ENCODE assay signal across 20 cellular contexts in genomic region chr11:11958403-11958802, GRCh38. TPM values are rescaled to one million over a fixed set of nuclear protein-coding genes. Genes with fewer than 3 reads are reported as not detected.
DNase-seq lines count a peak whose midpoint lies in the region; ATAC-seq and TF ChIP-seq lines count a peak whose summit lies in the region.
"Had no signal": no experiment of that assay in that cellular context is flagged by ENCODE, and none has a peak within 500 bp of the region (broad histone marks: within the 10 kb centered on the region; RNA-seq: fewer than 3 reads in every experiment).

No MANE protein-coding gene starts in this region.

- no peaks in the 10 kb centered on the region for H3K9me3 Mint-ChIP-seq in activated CD4-positive, alpha-beta memory T cell treated with anti-CD3 and anti-CD28 coated beads, Interleukin-2, amount 10 ng/mL, durations not matched to agents 7 days and 5 days
- H3K9me3 Mint-ChIP-seq in activated CD4-positive, alpha-beta memory T cell treated with anti-CD3 and anti-CD28 coated beads for 36 hours = no peaks in the 10 kb centered on the region
- H3K9me3 Mint-ChIP-seq in endodermal cell = no peaks in the 10 kb centered on the region
- H3K9me3 Mint-ChIP-seq in stimulated activated naive B cell treated with anti-CD40 and anti-IgM and Interleukin-4, amounts not matched to agents 10 μg/mL and 1 μg/mL and 100 μg/mL, for 72 hours = no peaks in the 10 kb centered on the region
- H3K9me3 Mint-ChIP-seq in CD14-positive monocyte = peaks cover 0 to 9% (median 4%) of the 10 kb centered on the region in 7 donors
- H3K9me3 Mint-ChIP-seq: CD8-positive, alpha-beta T cell had no signal

- DNase-seq in activated CD4-positive, alpha-beta memory T cell treated with anti-CD3 and anti-CD28 coated beads, Interleukin-2, amount 10 ng/mL, durations not matched to agents 7 days and 5 days = no peak
- DNase-seq in activated CD4-positive, alpha-beta memory T cell treated with anti-CD3 and anti-CD28 coated beads for 36 hours = no peak
- DNase-seq in SK-MEL-5 (ENCODE audit: low read depth, low spot score) = peak; percentile 7
- DNase-seq in endodermal cell = no peak
- DNase-seq in stimulated activated naive B cell treated with anti-CD40 and anti-IgM and Interleukin-4, amounts not matched to agents 10 μg/mL and 1 μg/mL and 100 μg/mL, for 72 hours = no peak
- no peak for DNase-seq in CD14-positive monocyte (ENCODE audit: low spot score)
- DNase-seq in SKM-1 treated with dmso at 0.1 percent for 144 hours (lab: John Stamatoyannopoulos, UW; ENCODE audit: unreplicated experiment) = no peak
- DNase-seq in stimulated activated CD4-positive, alpha-beta T cell treated with anti-CD3 and anti-CD28 coated beads, Interleukin-15, amount 100 ng/mL, for 24 hours = no peak
- DNase-seq: BE2C; Calu3; CD8-positive, alpha-beta T cell; DMS53; KG1; NCI-H1105 treated with DMSO at 0.1 percent for 48 hours; NCI-H187; NCI-H345; NCI-H524 treated with DMSO at 0.1 percent for 48 hours; PC-3; RPMI8226 had no signal

- H3K27ac ChIP-seq in endodermal cell (ENCODE audit: low read depth, low read length) = peak overlapping the region; percentile 8

- CTCF ChIA-PET in activated CD4-positive, alpha-beta memory T cell treated with anti-CD3 and anti-CD28 coated beads, Interleukin-2, amount 10 ng/mL, durations not matched to agents 7 days and 5 days (lab: Charles Lee) = interaction anchor here (1.2 to 2.2 kb wide), 2 partner anchors 9 to 11 kb away, joined by 5 to 11 read pairs; no protein-coding TSS in a partner anchor
- CTCF ChIA-PET in activated CD4-positive, alpha-beta memory T cell treated with anti-CD3 and anti-CD28 coated beads for 36 hours (lab: Charles Lee) = interaction anchor here (1.7 to 3.6 kb wide), 2 partner anchors 9 to 109 kb away, joined by 6 to 27 read pairs; no protein-coding TSS in a partner anchor

- WGBS in endodermal cell (ENCODE audit: insufficient coverage in 1 of 2, insufficient read length in 1 of 2), 2 experiments = 85 to 95% methylated on average over 2 to 8 of the region's 8 CpGs

- peaks cover 52% of the 10 kb centered on the region for H3K36me3 ChIP-seq in endodermal cell (ENCODE audit: control insufficient read depth, insufficient read depth, low read length)

- H3K27me3 Mint-ChIP-seq in activated CD4-positive, alpha-beta memory T cell treated with anti-CD3 and anti-CD28 coated beads, Interleukin-2, amount 10 ng/mL, durations not matched to agents 7 days and 5 days = no peaks in the 10 kb centered on the region
- no peaks in the 10 kb centered on the region for H3K27me3 Mint-ChIP-seq in activated CD4-positive, alpha-beta memory T cell treated with anti-CD3 and anti-CD28 coated beads for 36 hours
- H3K27me3 Mint-ChIP-seq in endodermal cell (ENCODE audit: insufficient read depth) (no peaks in the 10 kb centered on the region), CD14-positive monocyte (ENCODE audit: low read depth in 3 of 3) (peaks cover 0 to 2% (median 1%) of the 10 kb centered on the region in 3 donors)
- no peaks in the 10 kb centered on the region for H3K27me3 Mint-ChIP-seq in stimulated activated naive B cell treated with anti-CD40 and anti-IgM and Interleukin-4, amounts not matched to agents 10 μg/mL and 1 μg/mL and 100 μg/mL, for 72 hours

- in situ Hi-C loops in SK-MEL-5 (cut with HindIII; ENCODE audit: low pct_unique_long_range_greater_than_20kb, low sequenced_read_pairs) = no loop called here

- no peak overlapping the region for H3K4me3 ChIP-seq in endodermal cell (ENCODE audit: low read length)

- intact Hi-C loops in activated CD4-positive, alpha-beta memory T cell treated with anti-CD3 and anti-CD28 coated beads for 36 hours (cut with micrococcal nuclease) = no loop called here
- intact Hi-C loops in CD14-positive monocyte (cut with micrococcal nuclease) = no loop called here

- H3K36me3 Mint-ChIP-seq in activated CD4-positive, alpha-beta memory T cell treated with anti-CD3 and anti-CD28 coated beads, Interleukin-2, amount 10 ng/mL, durations not matched to agents 7 days and 5 days (ENCODE audit: low read depth) = peaks cover 36% of the 10 kb centered on the region
- H3K36me3 Mint-ChIP-seq in activated CD4-positive, alpha-beta memory T cell treated with anti-CD3 and anti-CD28 coated beads for 36 hours = peaks cover 24% of the 10 kb centered on the region
- H3K36me3 Mint-ChIP-seq in endodermal cell (ENCODE audit: low read depth) (peaks cover 29% of the 10 kb centered on the region), CD14-positive monocyte (peaks cover 43 to 45% of the 10 kb centered on the region in 2 donors)
- H3K36me3 Mint-ChIP-seq in stimulated activated naive B cell treated with anti-CD40 and anti-IgM and Interleukin-4, amounts not matched to agents 10 μg/mL and 1 μg/mL and 100 μg/mL, for 72 hours = peaks cover 21 to 32% of the 10 kb centered on the region in 2 donors

- TF ChIP-seq CTCF in endodermal cell (conservative IDR thresholded peaks at IDR 0.05) (no peak), CD14-positive monocyte (IDR thresholded peaks at IDR 0.05) (no peak)

- H3K4me1 Mint-ChIP-seq in activated CD4-positive, alpha-beta memory T cell treated with anti-CD3 and anti-CD28 coated beads, Interleukin-2, amount 10 ng/mL, durations not matched to agents 7 days and 5 days = peaks cover 41% of the 10 kb centered on the region
- peaks cover 28% of the 10 kb centered on the region for H3K4me1 Mint-ChIP-seq in activated CD4-positive, alpha-beta memory T cell treated with anti-CD3 and anti-CD28 coated beads for 36 hours (ENCODE audit: low read depth)
- peaks cover 7% of the 10 kb centered on the region for H3K4me1 Mint-ChIP-seq in endodermal cell
- H3K4me1 Mint-ChIP-seq in stimulated activated naive B cell treated with anti-CD40 and anti-IgM and Interleukin-4, amounts not matched to agents 10 μg/mL and 1 μg/mL and 100 μg/mL, for 72 hours = peaks cover 8 to 9% of the 10 kb centered on the region in 2 donors
- H3K4me1 Mint-ChIP-seq in CD14-positive monocyte = peaks cover 2% of the 10 kb centered on the region

- H3K27ac Mint-ChIP-seq in activated CD4-positive, alpha-beta memory T cell treated with anti-CD3 and anti-CD28 coated beads, Interleukin-2, amount 10 ng/mL, durations not matched to agents 7 days and 5 days = peak overlapping the region; percentile 4
- H3K27ac Mint-ChIP-seq in activated CD4-positive, alpha-beta memory T cell treated with anti-CD3 and anti-CD28 coated beads for 36 hours = no peak overlapping the region
- H3K27ac Mint-ChIP-seq in endodermal cell (no peak overlapping the region), CD14-positive monocyte (peak overlapping the region in 1 of 7 donors; percentile 68)
- H3K27ac Mint-ChIP-seq in stimulated activated naive B cell treated with anti-CD40 and anti-IgM and Interleukin-4, amounts not matched to agents 10 μg/mL and 1 μg/mL and 100 μg/mL, for 72 hours = peak overlapping the region; percentile 47
- H3K27ac Mint-ChIP-seq: CD8-positive, alpha-beta T cell had no signal

- no peak for ATAC-seq in stimulated activated naive B cell treated with anti-CD40 and anti-IgM and Interleukin-4, amounts not matched to agents 10 μg/mL and 1 μg/mL and 100 μg/mL, for 72 hours (replicated peaks)
- ATAC-seq: CD8-positive, alpha-beta T cell; HepG2; PC-3 had no signal

- H3K9ac ChIP-seq in endodermal cell (ENCODE audit: extremely low read depth, low read length, poor library complexity, severe bottlenecking) = no peak overlapping the region

- H3K4me1 ChIP-seq in endodermal cell (ENCODE audit: control insufficient read depth, insufficient read depth, low read length) = peaks cover 5% of the 10 kb centered on the region
- H3K4me1 ChIP-seq: BE2C had no signal

- POLR2A ChIA-PET in activated CD4-positive, alpha-beta memory T cell treated with anti-CD3 and anti-CD28 coated beads, Interleukin-2, amount 10 ng/mL, durations not matched to agents 7 days and 5 days (lab: Charles Lee) = no interaction called here
- POLR2A ChIA-PET in activated CD4-positive, alpha-beta memory T cell treated with anti-CD3 and anti-CD28 coated beads for 36 hours (lab: Charles Lee) = no interaction called here

- peaks cover 8% of the 10 kb centered on the region for H3K9me3 ChIP-seq in endodermal cell (ENCODE audit: control insufficient read depth, low read length)
- H3K9me3 ChIP-seq: BE2C had no signal

- H3K4me3 Mint-ChIP-seq in activated CD4-positive, alpha-beta memory T cell treated with anti-CD3 and anti-CD28 coated beads, Interleukin-2, amount 10 ng/mL, durations not matched to agents 7 days and 5 days = no peak overlapping the region
- no peak overlapping the region for H3K4me3 Mint-ChIP-seq in activated CD4-positive, alpha-beta memory T cell treated with anti-CD3 and anti-CD28 coated beads for 36 hours
- no peak overlapping the region for H3K4me3 Mint-ChIP-seq in endodermal cell
- no peak overlapping the region for H3K4me3 Mint-ChIP-seq in stimulated activated naive B cell treated with anti-CD40 and anti-IgM and Interleukin-4, amounts not matched to agents 10 μg/mL and 1 μg/mL and 100 μg/mL, for 72 hours
- H3K4me3 Mint-ChIP-seq in CD14-positive monocyte = no peak overlapping the region
- H3K4me3 Mint-ChIP-seq: CD8-positive, alpha-beta T cell had no signal

- H3K27me3 ChIP-seq in endodermal cell (ENCODE audit: control insufficient read depth, insufficient read depth, low read length, poor library complexity, severe bottlenecking) = no peaks in the 10 kb centered on the region
- H3K27me3 ChIP-seq: BE2C had no signal

RNA-seq across cellular contexts. Expression of gene DKK3, which starts 50.0 kb away (rescaled TPM):
- not detected for total RNA-seq in activated CD4-positive, alpha-beta memory T cell treated with anti-CD3 and anti-CD28 coated beads, Interleukin-2, amount 10 ng/mL, durations not matched to agents 7 days and 5 days
- not detected for total RNA-seq in activated CD4-positive, alpha-beta memory T cell treated with anti-CD3 and anti-CD28 coated beads for 36 hours
- total RNA-seq in SK-MEL-5 (2014; rRNA removed; shearing (Covaris generic)) = 1.1 and 3.1 TPM in 2 replicates
- 1.8 and 2.0 TPM in 2 replicates for polyA plus RNA-seq in SK-MEL-5 (2015; cell fraction: cytosol; rRNA removed)
- polyA plus RNA-seq in SK-MEL-5 (2015; cell fraction: nucleus; rRNA removed) = 0.68 and 1.6 TPM in 2 replicates
- 10 to 100 TPM; 18.8 to 42.6 TPM for total RNA-seq in endodermal cell
- 57.9 TPM for polyA plus RNA-seq in endodermal cell (2013, experiment 1 of 2)
- 51.3 TPM for polyA plus RNA-seq in endodermal cell (2013, experiment 2 of 2)
- polyA plus RNA-seq in CD14-positive monocyte = not detected

Comparison
In these comparisons a context has a peak if more than half of its experiments do, and no peak if none do; other contexts are left out.
1. H3K27ac Mint-ChIP-seq: peak in activated CD4-positive, alpha-beta memory T cell treated with anti-CD3 and anti-CD28 coated beads, Interleukin-2, amount 10 ng/mL, durations not matched to agents 7 days and 5 days (single experiment) and stimulated activated naive B cell treated with anti-CD40 and anti-IgM and Interleukin-4, amounts not matched to agents 10 μg/mL and 1 μg/mL and 100 μg/mL, for 72 hours (single experiment); none in activated CD4-positive, alpha-beta memory T cell treated with anti-CD3 and anti-CD28 coated beads for 36 hours (single experiment) and endodermal cell (single experiment).